In genomic region chr11:66289548-66290331, GRCh38 we compare ENCODE assay signal across 1 cellular context.
TF ChIP-seq lines count a peak whose summit lies in the region.

No MANE protein-coding gene starts in this region.

TF ChIP-seq in K562, 482 proteins besides CTCF, POLR2A, EP300 and RAD21 (continued from another document and continues in another):
- TF ChIP-seq E2F8 (IDR thresholded peaks at IDR 0.05; ENCODE audit: low read depth, partially characterized antibody) = peak; percentile 51
- no peak for TF ChIP-seq ZBTB5 (IDR thresholded peaks at IDR 0.05)
- TF ChIP-seq MCM5 (IDR thresholded peaks at IDR 0.05; ENCODE audit: low read depth) = no peak
- TF ChIP-seq CREB3L1 (IDR thresholded peaks at IDR 0.05; ENCODE audit: borderline replicate concordance, low read depth) = peak; percentile 96
- TF ChIP-seq NR2C1 (IDR thresholded peaks at IDR 0.05) = no peak
- peak; percentile 33; the same call in 1 of the 2 replicates for TF ChIP-seq NR2C1 (tag; IDR thresholded peaks at IDR 0.05)
- peak; percentile 77; the same call in 1 of the 2 replicates for TF ChIP-seq E2F4 (CRISPR knock-in tag; IDR thresholded peaks at IDR 0.05; ENCODE audit: low read depth)
- no peak for TF ChIP-seq ETS2 (tag; IDR thresholded peaks at IDR 0.05; ENCODE audit: borderline replicate concordance, poor library complexity, severe bottlenecking)
- peak; percentile 89 for TF ChIP-seq NR3C1 (CRISPR knock-in tag; IDR thresholded peaks at IDR 0.05)
- no peak for TF ChIP-seq ELK1 (CRISPR knock-in tag; IDR thresholded peaks at IDR 0.05)
- peak; percentile 82 for TF ChIP-seq ZNF589 (CRISPR knock-in tag; IDR thresholded peaks at IDR 0.05; ENCODE audit: low read depth)
- TF ChIP-seq DLX4 (CRISPR knock-in tag; IDR thresholded peaks at IDR 0.05) = no peak
- peak; percentile 51; the same call in 1 of the 2 replicates for TF ChIP-seq E2F1 (CRISPR knock-in tag; IDR thresholded peaks at IDR 0.05)
- TF ChIP-seq NUFIP1 (IDR thresholded peaks at IDR 0.05; ENCODE audit: partially characterized antibody) = no peak
- peak; percentile 20 for TF ChIP-seq CCNT2 (IDR thresholded peaks at IDR 0.05; ENCODE audit: borderline replicate concordance, extremely low read depth, insufficient read length, low read depth, low read length)
- 0 out of 2 replicates have a peak, but pooled peaks have one; percentile 46 for TF ChIP-seq IRF9 (tag; IDR thresholded peaks at IDR 0.05)
- peak; percentile 98 for TF ChIP-seq ARID4B (CRISPR knock-in tag; IDR thresholded peaks at IDR 0.05)
- 0 out of 2 replicates have a peak, but pooled peaks have one; percentile 49 for TF ChIP-seq HDAC8 (tag; IDR thresholded peaks at IDR 0.05)
- peak in 1 of 2 experiments; percentile 76; a peak in 2 of 4 replicates for TF ChIP-seq MAZ (CRISPR knock-in tag; conservative IDR thresholded peaks at IDR 0.05 in 1 of 2, IDR thresholded peaks at IDR 0.05 in 1 of 2)
- TF ChIP-seq ZNF24 (IDR thresholded peaks at IDR 0.05) = 0 out of 2 replicates have a peak, but pooled peaks have one; percentile 39
- peak; percentile 89; the same call in 1 of the 2 replicates for TF ChIP-seq E2F5 (CRISPR knock-in tag; IDR thresholded peaks at IDR 0.05)
- TF ChIP-seq PHF21A (IDR thresholded peaks at IDR 0.05; ENCODE audit: borderline replicate concordance, low read depth) = 0 out of 2 replicates have a peak, but pooled peaks have one; percentile 38
- 0 out of 2 replicates have a peak, but pooled peaks have one; percentile 34 for TF ChIP-seq ZBTB9 (CRISPR knock-in tag; IDR thresholded peaks at IDR 0.05)
- TF ChIP-seq SIN3A (IDR thresholded peaks at IDR 0.05; ENCODE audit: borderline replicate concordance in 2 of 2, control insufficient read depth in 1 of 2, low read depth in 2 of 2, low read length in 2 of 2) = peak; percentile 93 to 99
- peak; percentile 76; the same call in 1 of the 2 replicates for TF ChIP-seq ZNF175 (CRISPR knock-in tag; IDR thresholded peaks at IDR 0.05; ENCODE audit: low read depth)
- TF ChIP-seq SMARCE1 (IDR thresholded peaks at IDR 0.05) = peak; percentile 76
- TF ChIP-seq RNF219 (CRISPR knock-in tag; IDR thresholded peaks at IDR 0.05) = peak; percentile 48; the same call in 1 of the 2 replicates
- no peak for TF ChIP-seq RFX5 (IDR thresholded peaks at IDR 0.05; ENCODE audit: low read depth, low read length)
- no peak for TF ChIP-seq GMEB1 (CRISPR knock-in tag; IDR thresholded peaks at IDR 0.05)
- peak; percentile 19; the same call in 1 of the 2 replicates for TF ChIP-seq NFIC (IDR thresholded peaks at IDR 0.05)
